1 cellular context compared by ENCODE assay signal in the genomic region with DNA sequence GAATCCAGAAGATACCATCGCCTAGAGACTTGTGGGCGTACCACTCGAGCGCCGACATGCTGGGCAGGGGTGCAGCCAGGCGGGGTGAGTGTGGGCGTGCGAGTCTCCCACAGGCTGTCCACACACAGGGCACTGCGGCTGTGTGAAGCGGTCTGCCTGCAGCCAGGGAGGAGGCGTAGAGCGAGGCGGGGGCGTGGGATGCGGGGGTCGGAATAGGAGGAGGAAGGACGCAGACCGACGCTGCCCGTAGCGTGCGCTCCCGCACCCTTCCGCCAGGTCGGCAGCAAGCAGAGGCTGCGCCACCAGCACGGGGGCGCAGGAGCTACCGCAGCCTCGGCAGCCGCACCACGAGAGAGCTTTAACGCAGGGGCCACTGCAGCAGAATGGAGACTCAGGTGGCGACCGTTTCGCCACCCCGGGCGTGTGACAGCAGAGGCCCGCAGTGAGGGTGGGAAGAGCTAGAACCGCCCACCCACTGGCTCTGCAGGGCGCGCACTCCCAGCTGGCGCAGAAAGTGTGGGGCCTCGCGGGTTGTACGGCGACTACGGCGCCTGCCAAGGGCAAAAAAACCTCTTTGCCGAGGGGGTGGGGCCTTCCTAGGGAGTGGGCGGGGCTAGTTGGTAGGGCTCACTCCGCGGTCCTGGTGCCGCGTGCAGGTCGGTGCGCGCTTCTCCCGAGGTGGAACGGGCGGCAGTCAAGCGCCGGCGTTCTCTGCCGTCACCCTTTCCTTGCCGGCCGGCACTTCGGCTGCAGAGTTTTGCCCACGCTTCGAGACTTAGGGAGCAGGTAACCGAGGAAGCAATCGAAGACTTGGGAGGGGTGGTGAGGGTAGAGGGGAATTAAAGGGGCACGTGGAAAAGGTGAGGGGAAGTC.
TF ChIP-seq lines count a peak whose summit lies in the region.

A gene (minus strand): TSS at position 537 of the 873 bp plus-strand sequence. CDS start 479 bp downstream, at position 58.
A gene with protein sequence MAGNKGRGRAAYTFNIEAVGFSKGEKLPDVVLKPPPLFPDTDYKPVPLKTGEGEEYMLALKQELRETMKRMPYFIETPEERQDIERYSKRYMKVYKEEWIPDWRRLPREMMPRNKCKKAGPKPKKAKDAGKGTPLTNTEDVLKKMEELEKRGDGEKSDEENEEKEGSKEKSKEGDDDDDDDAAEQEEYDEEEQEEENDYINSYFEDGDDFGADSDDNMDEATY (plus strand): TSS at position 630 of the 873 bp plus-strand sequence. CDS start 10,704 bp downstream, outside the sequence.

TF ChIP-seq in HepG2, 621 proteins besides CTCF, POLR2A, EP300 and RAD21 (continued from another document and continues in another):
- TF ChIP-seq, protein P1, sequence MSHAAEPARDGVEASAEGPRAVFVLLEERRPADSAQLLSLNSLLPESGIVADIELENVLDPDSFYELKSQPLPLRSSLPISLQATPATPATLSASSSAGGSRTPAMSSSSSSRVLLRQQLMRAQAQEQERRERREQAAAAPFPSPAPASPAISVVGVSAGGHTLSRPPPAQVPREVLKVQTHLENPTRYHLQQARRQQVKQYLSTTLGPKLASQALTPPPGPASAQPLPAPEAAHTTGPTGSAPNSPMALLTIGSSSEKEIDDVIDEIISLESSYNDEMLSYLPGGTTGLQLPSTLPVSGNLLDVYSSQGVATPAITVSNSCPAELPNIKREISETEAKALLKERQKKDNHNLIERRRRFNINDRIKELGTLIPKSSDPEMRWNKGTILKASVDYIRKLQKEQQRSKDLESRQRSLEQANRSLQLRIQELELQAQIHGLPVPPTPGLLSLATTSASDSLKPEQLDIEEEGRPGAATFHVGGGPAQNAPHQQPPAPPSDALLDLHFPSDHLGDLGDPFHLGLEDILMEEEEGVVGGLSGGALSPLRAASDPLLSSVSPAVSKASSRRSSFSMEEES (CRISPR knock-in tag; IDR thresholded peaks at IDR 0.05) = peak; percentile 41
- TF ChIP-seq CHCHD3 (CRISPR knock-in tag; IDR thresholded peaks at IDR 0.05) (peak; percentile 3; the same call in 1 of the 2 replicates), GABPB1 (CRISPR knock-in tag; IDR thresholded peaks at IDR 0.05) (peak; percentile 83), ZNF335 (CRISPR knock-in tag; IDR thresholded peaks at IDR 0.05) (peak; percentile 92), SOX13 (IDR thresholded peaks at IDR 0.05) (peak; percentile 54; the same call in 1 of the 2 replicates), SOX13 (CRISPR knock-in tag; conservative IDR thresholded peaks at IDR 0.05 in 1 of 2, IDR thresholded peaks at IDR 0.05 in 1 of 2) (peak in 1 of 2 experiments; percentile 35; a peak in 1 of 4 replicates), SP1 (IDR thresholded peaks at IDR 0.05) (no peak), SP1 (CRISPR knock-in tag; IDR thresholded peaks at IDR 0.05) (peak; percentile 89), XRCC5 (optimal IDR thresholded peaks at IDR 0.05; ENCODE audit: low read length) (peak; percentile 26), HNRNPK (IDR thresholded peaks at IDR 0.05; ENCODE audit: low read depth, low read length, poor library complexity, severe bottlenecking) (peak; percentile 71), ZFP90 (CRISPR knock-in tag; IDR thresholded peaks at IDR 0.05; ENCODE audit: borderline replicate concordance) (peak; percentile 84; the same call in 1 of the 2 replicates), MTF2 (CRISPR knock-in tag; IDR thresholded peaks at IDR 0.05; ENCODE audit: borderline replicate concordance) (peak; percentile 79), STAT5B (CRISPR knock-in tag; IDR thresholded peaks at IDR 0.05) (no peak), ZNF230 (CRISPR knock-in tag; IDR thresholded peaks at IDR 0.05) (peak; percentile 80; the same call in 1 of the 2 replicates), REPIN1 (CRISPR knock-in tag; IDR thresholded peaks at IDR 0.05; ENCODE audit: borderline replicate concordance, low read depth) (peak; percentile 85; the same call in 1 of the 2 replicates), ZNF772 (CRISPR knock-in tag; IDR thresholded peaks at IDR 0.05) (peak; percentile 63), IRF2 (CRISPR knock-in tag; IDR thresholded peaks at IDR 0.05) (peak; percentile 84), THAP11 (CRISPR knock-in tag; IDR thresholded peaks at IDR 0.05) (peak; percentile 88), NFYC (CRISPR knock-in tag; IDR thresholded peaks at IDR 0.05) (no peak; the same call in 1 of the 2 replicates), SRF (IDR thresholded peaks at IDR 0.05; ENCODE audit: low read depth, low read length) (0 out of 2 replicates have a peak, but pooled peaks have one; percentile 5), ZNF251 (CRISPR knock-in tag; IDR thresholded peaks at IDR 0.05) (no peak), HMGA1 (CRISPR knock-in tag; conservative IDR thresholded peaks at IDR 0.05) (no peak), ZNF558 (CRISPR knock-in tag; IDR thresholded peaks at IDR 0.05; ENCODE audit: borderline replicate concordance) (peak; percentile 91; the same call in 1 of the 2 replicates), CAMTA2 (CRISPR knock-in tag; IDR thresholded peaks at IDR 0.05; ENCODE audit: borderline replicate concordance) (peak; percentile 84), ZBTB3 (CRISPR knock-in tag; IDR thresholded peaks at IDR 0.05; ENCODE audit: borderline replicate concordance, low read depth) (peak; percentile 34; the same call in 1 of the 2 replicates), ZNF644 (CRISPR knock-in tag; IDR thresholded peaks at IDR 0.05; ENCODE audit: low read depth) (0 out of 2 replicates have a peak, but pooled peaks have one; percentile 11), ZNF160 (CRISPR knock-in tag; IDR thresholded peaks at IDR 0.05) (peak; percentile 41; the same call in 1 of the 2 replicates)
- TF ChIP-seq, protein P2, sequence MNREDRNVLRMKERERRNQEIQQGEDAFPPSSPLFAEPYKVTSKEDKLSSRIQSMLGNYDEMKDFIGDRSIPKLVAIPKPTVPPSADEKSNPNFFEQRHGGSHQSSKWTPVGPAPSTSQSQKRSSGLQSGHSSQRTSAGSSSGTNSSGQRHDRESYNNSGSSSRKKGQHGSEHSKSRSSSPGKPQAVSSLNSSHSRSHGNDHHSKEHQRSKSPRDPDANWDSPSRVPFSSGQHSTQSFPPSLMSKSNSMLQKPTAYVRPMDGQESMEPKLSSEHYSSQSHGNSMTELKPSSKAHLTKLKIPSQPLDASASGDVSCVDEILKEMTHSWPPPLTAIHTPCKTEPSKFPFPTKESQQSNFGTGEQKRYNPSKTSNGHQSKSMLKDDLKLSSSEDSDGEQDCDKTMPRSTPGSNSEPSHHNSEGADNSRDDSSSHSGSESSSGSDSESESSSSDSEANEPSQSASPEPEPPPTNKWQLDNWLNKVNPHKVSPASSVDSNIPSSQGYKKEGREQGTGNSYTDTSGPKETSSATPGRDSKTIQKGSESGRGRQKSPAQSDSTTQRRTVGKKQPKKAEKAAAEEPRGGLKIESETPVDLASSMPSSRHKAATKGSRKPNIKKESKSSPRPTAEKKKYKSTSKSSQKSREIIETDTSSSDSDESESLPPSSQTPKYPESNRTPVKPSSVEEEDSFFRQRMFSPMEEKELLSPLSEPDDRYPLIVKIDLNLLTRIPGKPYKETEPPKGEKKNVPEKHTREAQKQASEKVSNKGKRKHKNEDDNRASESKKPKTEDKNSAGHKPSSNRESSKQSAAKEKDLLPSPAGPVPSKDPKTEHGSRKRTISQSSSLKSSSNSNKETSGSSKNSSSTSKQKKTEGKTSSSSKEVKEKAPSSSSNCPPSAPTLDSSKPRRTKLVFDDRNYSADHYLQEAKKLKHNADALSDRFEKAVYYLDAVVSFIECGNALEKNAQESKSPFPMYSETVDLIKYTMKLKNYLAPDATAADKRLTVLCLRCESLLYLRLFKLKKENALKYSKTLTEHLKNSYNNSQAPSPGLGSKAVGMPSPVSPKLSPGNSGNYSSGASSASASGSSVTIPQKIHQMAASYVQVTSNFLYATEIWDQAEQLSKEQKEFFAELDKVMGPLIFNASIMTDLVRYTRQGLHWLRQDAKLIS (CRISPR knock-in tag; IDR thresholded peaks at IDR 0.05) = no peak
- TF ChIP-seq, protein P3, sequence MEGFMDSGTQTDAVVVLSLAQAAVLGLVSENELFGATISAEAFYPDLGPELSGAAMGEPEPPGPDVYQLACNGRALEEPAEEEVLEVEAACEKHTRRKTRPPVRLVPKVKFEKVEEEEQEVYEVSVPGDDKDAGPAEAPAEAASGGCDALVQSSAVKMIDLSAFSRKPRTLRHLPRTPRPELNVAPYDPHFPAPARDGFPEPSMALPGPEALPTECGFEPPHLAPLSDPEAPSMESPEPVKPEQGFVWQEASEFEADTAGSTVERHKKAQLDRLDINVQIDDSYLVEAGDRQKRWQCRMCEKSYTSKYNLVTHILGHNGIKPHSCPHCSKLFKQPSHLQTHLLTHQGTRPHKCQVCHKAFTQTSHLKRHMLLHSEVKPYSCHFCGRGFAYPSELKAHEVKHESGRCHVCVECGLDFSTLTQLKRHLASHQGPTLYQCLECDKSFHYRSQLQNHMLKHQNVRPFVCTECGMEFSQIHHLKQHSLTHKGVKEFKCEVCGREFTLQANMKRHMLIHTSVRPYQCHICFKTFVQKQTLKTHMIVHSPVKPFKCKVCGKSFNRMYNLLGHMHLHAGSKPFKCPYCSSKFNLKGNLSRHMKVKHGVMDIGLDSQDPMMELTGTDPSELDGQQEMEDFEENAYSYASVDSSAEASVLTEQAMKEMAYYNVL (CRISPR knock-in tag; IDR thresholded peaks at IDR 0.05; ENCODE audit: borderline replicate concordance) = peak; percentile 93
- TF ChIP-seq, protein P4, sequence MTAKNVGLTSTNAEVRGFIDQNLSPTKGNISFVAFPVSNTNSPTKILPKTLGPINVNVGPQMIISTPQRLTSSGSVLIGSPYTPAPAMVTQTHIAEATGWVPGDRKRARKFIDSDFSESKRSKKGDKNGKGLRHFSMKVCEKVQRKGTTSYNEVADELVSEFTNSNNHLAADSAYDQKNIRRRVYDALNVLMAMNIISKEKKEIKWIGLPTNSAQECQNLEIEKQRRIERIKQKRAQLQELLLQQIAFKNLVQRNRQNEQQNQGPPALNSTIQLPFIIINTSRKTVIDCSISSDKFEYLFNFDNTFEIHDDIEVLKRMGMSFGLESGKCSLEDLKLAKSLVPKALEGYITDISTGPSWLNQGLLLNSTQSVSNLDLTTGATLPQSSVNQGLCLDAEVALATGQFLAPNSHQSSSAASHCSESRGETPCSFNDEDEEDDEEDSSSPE (CRISPR knock-in tag; IDR thresholded peaks at IDR 0.05) = peak; percentile 87
- TF ChIP-seq, protein P5, sequence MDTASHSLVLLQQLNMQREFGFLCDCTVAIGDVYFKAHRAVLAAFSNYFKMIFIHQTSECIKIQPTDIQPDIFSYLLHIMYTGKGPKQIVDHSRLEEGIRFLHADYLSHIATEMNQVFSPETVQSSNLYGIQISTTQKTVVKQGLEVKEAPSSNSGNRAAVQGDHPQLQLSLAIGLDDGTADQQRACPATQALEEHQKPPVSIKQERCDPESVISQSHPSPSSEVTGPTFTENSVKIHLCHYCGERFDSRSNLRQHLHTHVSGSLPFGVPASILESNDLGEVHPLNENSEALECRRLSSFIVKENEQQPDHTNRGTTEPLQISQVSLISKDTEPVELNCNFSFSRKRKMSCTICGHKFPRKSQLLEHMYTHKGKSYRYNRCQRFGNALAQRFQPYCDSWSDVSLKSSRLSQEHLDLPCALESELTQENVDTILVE (CRISPR knock-in tag; IDR thresholded peaks at IDR 0.05) = peak; percentile 33; the same call in 1 of the 2 replicates
- TF ChIP-seq, protein P6, sequence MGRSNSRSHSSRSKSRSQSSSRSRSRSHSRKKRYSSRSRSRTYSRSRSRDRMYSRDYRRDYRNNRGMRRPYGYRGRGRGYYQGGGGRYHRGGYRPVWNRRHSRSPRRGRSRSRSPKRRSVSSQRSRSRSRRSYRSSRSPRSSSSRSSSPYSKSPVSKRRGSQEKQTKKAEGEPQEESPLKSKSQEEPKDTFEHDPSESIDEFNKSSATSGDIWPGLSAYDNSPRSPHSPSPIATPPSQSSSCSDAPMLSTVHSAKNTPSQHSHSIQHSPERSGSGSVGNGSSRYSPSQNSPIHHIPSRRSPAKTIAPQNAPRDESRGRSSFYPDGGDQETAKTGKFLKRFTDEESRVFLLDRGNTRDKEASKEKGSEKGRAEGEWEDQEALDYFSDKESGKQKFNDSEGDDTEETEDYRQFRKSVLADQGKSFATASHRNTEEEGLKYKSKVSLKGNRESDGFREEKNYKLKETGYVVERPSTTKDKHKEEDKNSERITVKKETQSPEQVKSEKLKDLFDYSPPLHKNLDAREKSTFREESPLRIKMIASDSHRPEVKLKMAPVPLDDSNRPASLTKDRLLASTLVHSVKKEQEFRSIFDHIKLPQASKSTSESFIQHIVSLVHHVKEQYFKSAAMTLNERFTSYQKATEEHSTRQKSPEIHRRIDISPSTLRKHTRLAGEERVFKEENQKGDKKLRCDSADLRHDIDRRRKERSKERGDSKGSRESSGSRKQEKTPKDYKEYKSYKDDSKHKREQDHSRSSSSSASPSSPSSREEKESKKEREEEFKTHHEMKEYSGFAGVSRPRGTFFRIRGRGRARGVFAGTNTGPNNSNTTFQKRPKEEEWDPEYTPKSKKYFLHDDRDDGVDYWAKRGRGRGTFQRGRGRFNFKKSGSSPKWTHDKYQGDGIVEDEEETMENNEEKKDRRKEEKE (IDR thresholded peaks at IDR 0.05) = no peak
- TF ChIP-seq, protein P7, sequence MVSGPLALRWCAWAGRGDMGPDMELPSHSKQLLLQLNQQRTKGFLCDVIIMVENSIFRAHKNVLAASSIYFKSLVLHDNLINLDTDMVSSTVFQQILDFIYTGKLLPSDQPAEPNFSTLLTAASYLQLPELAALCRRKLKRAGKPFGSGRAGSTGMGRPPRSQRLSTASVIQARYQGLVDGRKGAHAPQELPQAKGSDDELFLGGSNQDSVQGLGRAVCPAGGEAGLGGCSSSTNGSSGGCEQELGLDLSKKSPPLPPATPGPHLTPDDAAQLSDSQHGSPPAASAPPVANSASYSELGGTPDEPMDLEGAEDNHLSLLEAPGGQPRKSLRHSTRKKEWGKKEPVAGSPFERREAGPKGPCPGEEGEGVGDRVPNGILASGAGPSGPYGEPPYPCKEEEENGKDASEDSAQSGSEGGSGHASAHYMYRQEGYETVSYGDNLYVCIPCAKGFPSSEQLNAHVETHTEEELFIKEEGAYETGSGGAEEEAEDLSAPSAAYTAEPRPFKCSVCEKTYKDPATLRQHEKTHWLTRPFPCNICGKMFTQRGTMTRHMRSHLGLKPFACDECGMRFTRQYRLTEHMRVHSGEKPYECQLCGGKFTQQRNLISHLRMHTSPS (CRISPR knock-in tag; IDR thresholded peaks at IDR 0.05; ENCODE audit: low read depth) = peak; percentile 8; the same call in 1 of the 2 replicates
- TF ChIP-seq, protein P8, sequence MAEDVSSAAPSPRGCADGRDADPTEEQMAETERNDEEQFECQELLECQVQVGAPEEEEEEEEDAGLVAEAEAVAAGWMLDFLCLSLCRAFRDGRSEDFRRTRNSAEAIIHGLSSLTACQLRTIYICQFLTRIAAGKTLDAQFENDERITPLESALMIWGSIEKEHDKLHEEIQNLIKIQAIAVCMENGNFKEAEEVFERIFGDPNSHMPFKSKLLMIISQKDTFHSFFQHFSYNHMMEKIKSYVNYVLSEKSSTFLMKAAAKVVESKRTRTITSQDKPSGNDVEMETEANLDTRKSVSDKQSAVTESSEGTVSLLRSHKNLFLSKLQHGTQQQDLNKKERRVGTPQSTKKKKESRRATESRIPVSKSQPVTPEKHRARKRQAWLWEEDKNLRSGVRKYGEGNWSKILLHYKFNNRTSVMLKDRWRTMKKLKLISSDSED (CRISPR knock-in tag; IDR thresholded peaks at IDR 0.05) = no peak
- TF ChIP-seq, protein P9, sequence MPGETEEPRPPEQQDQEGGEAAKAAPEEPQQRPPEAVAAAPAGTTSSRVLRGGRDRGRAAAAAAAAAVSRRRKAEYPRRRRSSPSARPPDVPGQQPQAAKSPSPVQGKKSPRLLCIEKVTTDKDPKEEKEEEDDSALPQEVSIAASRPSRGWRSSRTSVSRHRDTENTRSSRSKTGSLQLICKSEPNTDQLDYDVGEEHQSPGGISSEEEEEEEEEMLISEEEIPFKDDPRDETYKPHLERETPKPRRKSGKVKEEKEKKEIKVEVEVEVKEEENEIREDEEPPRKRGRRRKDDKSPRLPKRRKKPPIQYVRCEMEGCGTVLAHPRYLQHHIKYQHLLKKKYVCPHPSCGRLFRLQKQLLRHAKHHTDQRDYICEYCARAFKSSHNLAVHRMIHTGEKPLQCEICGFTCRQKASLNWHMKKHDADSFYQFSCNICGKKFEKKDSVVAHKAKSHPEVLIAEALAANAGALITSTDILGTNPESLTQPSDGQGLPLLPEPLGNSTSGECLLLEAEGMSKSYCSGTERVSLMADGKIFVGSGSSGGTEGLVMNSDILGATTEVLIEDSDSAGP (CRISPR knock-in tag; IDR thresholded peaks at IDR 0.05; ENCODE audit: borderline replicate concordance) = peak; percentile 93; the same call in 1 of the 2 replicates
